In genomic region chr2:238225121-238225520, GRCh38 we compare ENCODE assay signal across 13 cellular contexts. TPM values are rescaled to one million over a fixed set of nuclear protein-coding genes. Genes with fewer than 3 reads are reported as not detected.
DNase-seq lines count a peak whose midpoint lies in the region; ATAC-seq and TF ChIP-seq lines count a peak whose summit lies in the region.
"Had no signal": no experiment of that assay in that cellular context is flagged by ENCODE, and none has a peak within 500 bp of the region (broad histone marks: within the 10 kb centered on the region; RNA-seq: fewer than 3 reads in every experiment).

No MANE protein-coding gene starts in this region.

- H3K4me1 ChIP-seq in muscle layer of colon (ENCODE audit: insufficient read depth, low read length) (peaks cover 44% of the 10 kb centered on the region), sigmoid colon (peaks cover 0 to 64% (median 59%) of the 10 kb centered on the region in 4 donors), foreskin keratinocyte (no peaks in the 10 kb centered on the region)

- no peak for TF ChIP-seq CTCF in GM13976 (IDR thresholded peaks at IDR 0.05; ENCODE audit: borderline replicate concordance, control extremely low read depth, extremely low read depth, insufficient read depth, missing control alignments)
- TF ChIP-seq CTCF in WERI-Rb-1 (IDR thresholded peaks at IDR 0.05; ENCODE audit: low read depth, low read length), result no peak
- no peak for TF ChIP-seq CTCF in sigmoid colon (IDR thresholded peaks at IDR 0.05)
- no peak for TF ChIP-seq CTCF in foreskin keratinocyte (conservative IDR thresholded peaks at IDR 0.05)

- in situ Hi-C loops in GM13976 (cut with MboI; ENCODE audit: low sequenced_read_pairs, unreplicated experiment), result no loop called here

- intact Hi-C loops in sigmoid colon (cut with DNase I), result no loop called here

- no peaks in the 10 kb centered on the region for H3K27me3 ChIP-seq in WERI-Rb-1 (ENCODE audit: insufficient read depth, low read depth, severe bottlenecking)
- no peaks in the 10 kb centered on the region for H3K27me3 ChIP-seq in muscle layer of colon (ENCODE audit: control insufficient read depth in 1 of 2, insufficient read depth in 2 of 2, low read length in 2 of 2)
- H3K27me3 ChIP-seq in sigmoid colon, result no peaks in the 10 kb centered on the region
- peaks cover 4% of the 10 kb centered on the region for H3K27me3 ChIP-seq in foreskin keratinocyte

- H3K9ac ChIP-seq in muscle layer of colon (ENCODE audit: low read length), result no peak overlapping the region

- H3K9me3 ChIP-seq in WERI-Rb-1 (ENCODE audit: severe bottlenecking) (peaks cover 4% of the 10 kb centered on the region), muscle layer of colon (ENCODE audit: low read length) (no peaks in the 10 kb centered on the region), sigmoid colon (no peaks in the 10 kb centered on the region)

- no peaks in the 10 kb centered on the region for H3K36me3 ChIP-seq in WERI-Rb-1
- H3K36me3 ChIP-seq in muscle layer of colon (ENCODE audit: insufficient read depth, low read length), result no peaks in the 10 kb centered on the region
- no peaks in the 10 kb centered on the region for H3K36me3 ChIP-seq in sigmoid colon

- H3K27ac ChIP-seq in WERI-Rb-1 (peak overlapping the region; percentile 46), muscle layer of colon (ENCODE audit: low read depth, low read length) (peak overlapping the region; percentile 70), sigmoid colon (peak overlapping the region in 3 of 4 donors; percentile 75 to 84 (median 79)), foreskin keratinocyte (no peak overlapping the region)

- H3K4me3 ChIP-seq in WERI-Rb-1 (ENCODE audit: low read depth, low read length), result no peak overlapping the region
- H3K4me3 ChIP-seq in muscle layer of colon (ENCODE audit: low read depth in 1 of 2, low read length in 2 of 2), result no peak overlapping the region
- no peak overlapping the region for H3K4me3 ChIP-seq in sigmoid colon
- H3K4me3 ChIP-seq: GM23338 had no signal

- TF ChIP-seq POLR2A in sigmoid colon (IDR thresholded peaks at IDR 0.05), result no peak

- no peak for TF ChIP-seq EP300 in sigmoid colon (IDR thresholded peaks at IDR 0.05)

- no peak for ATAC-seq in foreskin keratinocyte
- no peak for ATAC-seq in GM18909 (IDR thresholded peaks at IDR 0.05; ENCODE audit: poor library complexity, unreplicated experiment)
- ATAC-seq: GM23338 had no signal

- WGBS in sigmoid colon, 2 donors, result 90 to 94% methylated on average over 13 of the region's 13 CpGs

- DNase-seq in GM13976 (ENCODE audit: low spot score) (peak; percentile 27), WERI-Rb-1 (no peak), sigmoid colon (no peak), foreskin keratinocyte (no peak), OCI-M1 (lab: John Stamatoyannopoulos, UW) (no peak)
- DNase-seq: C1 segment of cervical spinal cord; Calu3; CD4-positive, alpha-beta T cell; DMS 273 treated with DMSO at 0.1 percent for 48 hours; H9 had no signal

RNA-seq across cellular contexts. Expression of gene HES6, which starts 14.7 kb away (rescaled TPM):
- total RNA-seq in sigmoid colon (10 to 100 TPM; 13.2 to 27.3 (median 18.1) TPM), foreskin keratinocyte (3.2 and 3.4 TPM in 2 replicates)
- polyA plus RNA-seq in sigmoid colon (10 to 100 TPM; 40.7 to 59.2 (median 52.3) TPM), foreskin keratinocyte (5.1 and 5.4 TPM in 2 replicates)

RNA-seq across cellular contexts. Expression of gene ILKAP, which starts 21.6 kb away (rescaled TPM):
- total RNA-seq in sigmoid colon, result 10 to 100 TPM; 32.2 to 57.3 (median 45.3) TPM
- polyA plus RNA-seq in sigmoid colon, result 10 to 100 TPM; 26.4 to 40.6 (median 28.0) TPM
- total RNA-seq in foreskin keratinocyte, result 31.8 and 35.3 TPM in 2 replicates
- polyA plus RNA-seq in foreskin keratinocyte, result 41.1 and 44.2 TPM in 2 replicates
